ENCODE assay signal across 17 cellular contexts in genomic region chrY:25630383-25631112, GRCh38. TPM values are rescaled to one million over a fixed set of nuclear protein-coding genes. Genes with fewer than 3 reads are reported as not detected.
"Had no signal": no experiment of that assay in that cellular context is flagged by ENCODE, and none has a peak within 500 bp of the region (broad histone marks: within the 10 kb centered on the region; RNA-seq: fewer than 3 reads in every experiment).

No MANE protein-coding gene starts in this region.

RNA-seq across cellular contexts. Expression of gene CDY1, which starts 8.6 kb away (rescaled TPM):
- total RNA-seq: activated B cell treated with CpG ODN at 0.5 μM for 24 hours; activated CD4-positive, alpha-beta memory T cell treated with anti-CD3 and anti-CD28 coated beads for 36 hours; activated CD4-positive, alpha-beta T cell treated with anti-CD3 and anti-CD28 coated beads, Interleukin-2, amount 10 ng/mL, durations not matched to agents 24 days and 14 days; activated CD8-positive, alpha-beta memory T cell treated with anti-CD3 and anti-CD28 coated beads for 36 hours; activated CD8-positive, alpha-beta T cell treated with anti-CD3 and anti-CD28 coated beads for 36 hours; activated naive CD4-positive, alpha-beta T cell treated with anti-CD3 and anti-CD28 coated beads for 36 hours; activated naive CD4-positive, alpha-beta T cell treated with anti-CD3 and anti-CD28 coated beads, Interleukin-2, amount 50 U/mL, for 72 hours; activated naive CD8-positive, alpha-beta T cell treated with anti-CD3 and anti-CD28 coated beads for 36 hours; activated T-cell treated with anti-CD3 and anti-CD28 coated beads, Interleukin-2, amount 50 U/mL, for 4 hours; activated T-cell treated with anti-CD3 and anti-CD28 coated beads, Interleukin-2, amount 50 U/mL, for 72 hours; activated T-helper 1 cell treated with anti-CD3 and anti-CD28 coated beads, Interleukin-12 subunit alpha, Interleukin-12 subunit beta, Interleukin-2, Interleukin-4 antibody, amounts not matched to agents 30 ng/mL and 10 ng/mL and 1 ng/mL, durations not matched to agents 14 hours and 24 hours and 36 hours; activated T-helper 17 cell treated with anti-CD3 and anti-CD28 coated beads, Interleukin-2, amount 50 U/mL, for 72 hours; adrenal gland; aorta; astrocyte; bronchial epithelial cell; cardiac muscle cell had no signal
